8 cellular contexts compared by ENCODE assay signal in genomic region chrX:154485150-154486051, GRCh38. TPM values are rescaled to one million over a fixed set of nuclear protein-coding genes. Genes with fewer than 3 reads are reported as not detected.
DNase-seq lines count a peak whose midpoint lies in the region; ATAC-seq and TF ChIP-seq lines count a peak whose summit lies in the region.

No MANE protein-coding gene starts in this region.

- peaks cover 52% of the 10 kb centered on the region for H3K79me2 ChIP-seq in PC-3 (ENCODE audit: low read length)
- H3K79me2 ChIP-seq in fibroblast of lung (ENCODE audit: control insufficient read depth, insufficient read depth, low read length), result peaks cover 4% of the 10 kb centered on the region

- H4K20me1 ChIP-seq in PC-3 (ENCODE audit: low read length) (no peaks in the 10 kb centered on the region), fibroblast of lung (ENCODE audit: control insufficient read depth, extremely low read depth, insufficient read depth, low read length) (no peaks in the 10 kb centered on the region)

- CTCF ChIA-PET in PC-3 (lab: Charles Lee), result no interaction called here

- ATAC-seq in PC-3, result no peak
- no peak for ATAC-seq in GM18502 (IDR thresholded peaks at IDR 0.05; ENCODE audit: poor library complexity, unreplicated experiment)
- no peak for ATAC-seq in HG02884 (IDR thresholded peaks at IDR 0.05; ENCODE audit: unreplicated experiment)

- H3K9ac ChIP-seq in PC-3 (ENCODE audit: low read length) (peak overlapping the region; percentile 83), fibroblast of lung (ENCODE audit: insufficient read depth, low read length) (peak overlapping the region; percentile 58), rectal smooth muscle tissue (ENCODE audit: low read length) (peak overlapping the region; percentile 62)

- TF ChIP-seq CTCF in GM12865 (IDR thresholded peaks at IDR 0.05; ENCODE audit: insufficient read depth, low read depth, low read length, missing control alignments) (no peak), PC-3 (conservative IDR thresholded peaks at IDR 0.05; ENCODE audit: low read depth, low read length) (no peak), fibroblast of lung (conservative IDR thresholded peaks at IDR 0.05 in 1 of 2, IDR thresholded peaks at IDR 0.05 in 1 of 2; ENCODE audit: low read depth in 1 of 2, low read length in 2 of 2) (no peak)

- H3F3A ChIP-seq in PC-3 (ENCODE audit: low read length, unreplicated experiment), result no peaks in the 10 kb centered on the region

- peak overlapping the region; percentile 78 for H3K4me3 ChIP-seq in GM12865 (ENCODE audit: low read depth, low read length)
- H3K4me3 ChIP-seq in PC-3 (ENCODE audit: low read length), result peak overlapping the region; percentile 83
- peak overlapping the region; percentile 33 to 62 (median 47) for H3K4me3 ChIP-seq in fibroblast of lung (replicated peaks in 1 of 4; ENCODE audit: control extremely low read depth in 1 of 4, insufficient read depth in 1 of 4, low read depth in 3 of 4, low read length in 4 of 4)
- H3K4me3 ChIP-seq in rectal smooth muscle tissue (ENCODE audit: low read length), result peak overlapping the region; percentile 58

- H3K4me1 ChIP-seq in PC-3 (ENCODE audit: insufficient read depth, low read length), result peaks cover 34% of the 10 kb centered on the region
- peaks cover 2% of the 10 kb centered on the region for H3K4me1 ChIP-seq in fibroblast of lung (ENCODE audit: control insufficient read depth, extremely low read depth, insufficient read depth, low read length)
- H3K4me1 ChIP-seq in rectal smooth muscle tissue (ENCODE audit: control insufficient read depth, insufficient read depth, low read length), result peaks cover 3% of the 10 kb centered on the region

- intact Hi-C loops in PC-3 (cut with micrococcal nuclease), result no loop called here

- H3K27ac ChIP-seq in PC-3 (ENCODE audit: low read length) (no peak overlapping the region; the same call in 1 of the 2 replicates), fibroblast of lung (ENCODE audit: insufficient read depth, low read length) (no peak overlapping the region), rectal smooth muscle tissue (ENCODE audit: low read depth, low read length) (peak overlapping the region; percentile 63)

- H2AFZ ChIP-seq in PC-3 (ENCODE audit: low read length) (peak overlapping the region; percentile 73; the same call in 1 of the 2 replicates), fibroblast of lung (ENCODE audit: low read length) (no peak overlapping the region)

- TSS peak; percentile 5 for BruUV-seq in PC-3 (replicated peaks; lab: Mats Ljungman, UMichigan)

- peaks cover 15% of the 10 kb centered on the region for H3K36me3 ChIP-seq in PC-3 (ENCODE audit: low read depth, low read length)
- peaks cover 5% of the 10 kb centered on the region for H3K36me3 ChIP-seq in fibroblast of lung (ENCODE audit: control insufficient read depth, insufficient read depth, low read length)
- no peaks in the 10 kb centered on the region for H3K36me3 ChIP-seq in rectal smooth muscle tissue (ENCODE audit: control insufficient read depth, insufficient read depth, low read length)

- DNase-seq in GM12865 (ENCODE audit: low read depth) (no peak), PC-3 (peak; percentile 9), fibroblast of lung (ENCODE audit: low read depth in 2 of 2) (no peak), NOMO-1 treated with dmso at 0.1 percent for 144 hours (lab: John Stamatoyannopoulos, UW; ENCODE audit: unreplicated experiment) (no peak)
- no peak for DNase-seq in activated CD4-positive, alpha-beta T cell treated with anti-CD3 and anti-CD28 coated beads for 1 hour

- H3K27me3 ChIP-seq in PC-3 (ENCODE audit: low read length) (no peaks in the 10 kb centered on the region), fibroblast of lung (ENCODE audit: control insufficient read depth, insufficient read depth, low read length) (no peaks in the 10 kb centered on the region), rectal smooth muscle tissue (ENCODE audit: control insufficient read depth, insufficient read depth, low read length) (peaks cover 4% of the 10 kb centered on the region)

- H3K9me3 ChIP-seq in PC-3 (ENCODE audit: low read length) (no peaks in the 10 kb centered on the region), fibroblast of lung (ENCODE audit: control insufficient read depth, insufficient read depth, low read depth, low read length) (no peaks in the 10 kb centered on the region)

- POLR2A ChIA-PET in PC-3 (lab: Charles Lee; ENCODE audit: unreplicated experiment), result no interaction called here

- peak overlapping the region; percentile 96 for H3K4me2 ChIP-seq in PC-3 (ENCODE audit: low read length)
- H3K4me2 ChIP-seq in fibroblast of lung (ENCODE audit: extremely low read depth, insufficient read depth, low read length), result peak overlapping the region; percentile 48

- H3K9me2 ChIP-seq in PC-3 (replicated peaks; ENCODE audit: low read length), result no peaks in the 10 kb centered on the region

RNA-seq across cellular contexts. Expression of gene UBL4A, which starts 1.0 kb away (rescaled TPM):
- total RNA-seq in PC-3 (2014; rRNA removed) (92.3 and 101 TPM in 2 replicates), fibroblast of lung (39.5 and 42.8 TPM in 2 replicates)
- 17.9 and 21.7 TPM in 2 replicates for polyA plus RNA-seq in fibroblast of lung
- 22.1 and 29.2 TPM in 2 replicates for polyA plus RNA-seq in fibroblast of lung (2012)
- 16.3 and 42.9 TPM in 2 replicates for polyA minus RNA-seq in fibroblast of lung (ENCODE audit: low replicate concordance)

RNA-seq across cellular contexts. Expression of gene SLC10A3, which starts 5.0 kb away (rescaled TPM):
- 42.1 and 50.6 TPM in 2 replicates for total RNA-seq in PC-3 (2014; rRNA removed)
- total RNA-seq in fibroblast of lung, result 13.9 and 15.2 TPM in 2 replicates
- 15.5 and 16.0 TPM in 2 replicates for polyA plus RNA-seq in fibroblast of lung
- polyA plus RNA-seq in fibroblast of lung (2012), result 26.3 and 32.6 TPM in 2 replicates
- polyA minus RNA-seq in fibroblast of lung (ENCODE audit: low replicate concordance), result 19.2 and 20.2 TPM in 2 replicates

RNA-seq across cellular contexts. Expression of gene LAGE3, which starts 6.3 kb away (rescaled TPM):
- total RNA-seq in PC-3 (2014; rRNA removed) (82.8 and 87.4 TPM in 2 replicates), fibroblast of lung (13.4 and 20.5 TPM in 2 replicates)
- polyA plus RNA-seq in fibroblast of lung, result 6.1 and 6.4 TPM in 2 replicates
- 19.1 and 19.4 TPM in 2 replicates for polyA plus RNA-seq in fibroblast of lung (2012)
- polyA minus RNA-seq in fibroblast of lung (ENCODE audit: low replicate concordance), result 9.9 and 10.4 TPM in 2 replicates

RNA-seq across cellular contexts. Expression of gene PLXNA3, which starts 27.3 kb away (rescaled TPM):
- 5.3 and 21.8 TPM in 2 replicates for total RNA-seq in PC-3 (2014; rRNA removed)
- total RNA-seq in fibroblast of lung, result 11.6 and 17.8 TPM in 2 replicates
- polyA plus RNA-seq in fibroblast of lung, result 18.4 and 24.3 TPM in 2 replicates
- 44.6 and 47.9 TPM in 2 replicates for polyA plus RNA-seq in fibroblast of lung (2012)
- polyA minus RNA-seq in fibroblast of lung (ENCODE audit: low replicate concordance), result 185 and 269 TPM in 2 replicates

RNA-seq across cellular contexts. Expression of gene FAM3A, which starts 30.6 kb away (rescaled TPM):
- total RNA-seq in PC-3 (2014; rRNA removed) (69.2 and 88.0 TPM in 2 replicates), fibroblast of lung (30.0 and 30.2 TPM in 2 replicates)
- polyA plus RNA-seq in fibroblast of lung, result 16.5 and 17.3 TPM in 2 replicates
- 27.9 and 31.6 TPM in 2 replicates for polyA plus RNA-seq in fibroblast of lung (2012)
- 20.7 and 23.7 TPM in 2 replicates for polyA minus RNA-seq in fibroblast of lung (ENCODE audit: low replicate concordance)
